11 cellular contexts compared by ENCODE assay signal in the genomic region with DNA sequence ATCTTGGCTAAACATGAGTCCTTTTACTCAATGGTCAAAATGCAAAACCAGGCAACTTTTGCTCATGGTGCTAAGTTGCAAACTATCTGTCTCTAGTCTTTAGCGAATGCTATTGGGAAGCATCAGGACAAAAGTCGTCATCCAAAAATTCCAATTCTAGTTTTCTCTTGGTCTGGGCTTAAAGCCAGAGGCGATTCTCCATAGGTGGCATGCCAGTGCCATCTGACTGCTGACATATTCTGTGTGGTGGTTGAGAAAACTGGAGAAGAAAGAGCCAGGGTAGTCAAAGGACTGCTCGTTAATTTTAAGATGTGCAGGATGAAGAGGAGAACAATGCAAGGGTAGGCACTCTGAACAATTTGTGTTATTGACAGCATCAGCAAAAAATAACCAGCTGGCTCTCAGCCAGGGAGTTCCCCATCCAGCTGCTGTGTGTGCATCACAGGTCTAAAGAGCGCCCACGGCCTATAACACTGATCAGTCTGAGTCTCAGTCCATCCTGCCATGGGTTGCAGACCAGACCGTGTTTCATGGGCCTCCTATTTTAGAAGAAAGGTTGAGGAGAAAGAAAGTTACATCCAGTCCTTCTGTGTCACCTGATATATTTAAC.
A peak's percentile ranks its signal among the peaks of the same experiment; 100 is the strongest.
DNase-seq lines count a peak whose midpoint lies in the region; ATAC-seq and TF ChIP-seq lines count a peak whose summit lies in the region.
"Had no signal": no experiment of that assay in that cellular context is flagged by ENCODE, and none has a peak within 500 bp of the region (broad histone marks: within the 10 kb centered on the region; RNA-seq: fewer than 3 reads in every experiment).

No MANE protein-coding gene starts in this region.

- no peaks in the 10 kb centered on the region for H3K36me3 ChIP-seq in esophagus muscularis mucosa
- no peaks in the 10 kb centered on the region for H3K36me3 ChIP-seq in prostate gland
- H3K36me3 ChIP-seq: upper lobe of left lung had no signal

- H3K4me3 ChIP-seq in esophagus muscularis mucosa (no peak overlapping the region), prostate gland (no peak overlapping the region)
- H3K4me3 ChIP-seq: skin epidermis, upper lobe of left lung had no signal

- no peak for TF ChIP-seq CTCF in esophagus muscularis mucosa (IDR thresholded peaks at IDR 0.05)
- no peak for TF ChIP-seq CTCF in prostate gland (IDR thresholded peaks at IDR 0.05)

- WGBS in esophagus muscularis mucosa: 85% methylated on average over 7 of the region's 7 CpGs
- WGBS in prostate gland: 88% methylated on average over 7 of the region's 7 CpGs

- TF ChIP-seq EP300 in esophagus muscularis mucosa (IDR thresholded peaks at IDR 0.05): no peak

- H3K9me3 ChIP-seq in esophagus muscularis mucosa (no peaks in the 10 kb centered on the region), prostate gland (no peaks in the 10 kb centered on the region)
- H3K9me3 ChIP-seq: Caco-2, upper lobe of left lung had no signal

- H3K27me3 ChIP-seq in esophagus muscularis mucosa: no peaks in the 10 kb centered on the region
- no peaks in the 10 kb centered on the region for H3K27me3 ChIP-seq in prostate gland (replicated peaks; ENCODE audit: insufficient read depth)
- H3K27me3 ChIP-seq: upper lobe of left lung had no signal

- intact Hi-C loops in esophagus muscularis mucosa (cut with DNase I): no loop called here
- intact Hi-C loops in prostate gland (cut with DNase I): no loop called here

- TF ChIP-seq POLR2A in esophagus muscularis mucosa (IDR thresholded peaks at IDR 0.05; ENCODE audit: low read depth) (no peak), prostate gland (IDR thresholded peaks at IDR 0.05) (no peak)

- H3K4me1 ChIP-seq in esophagus muscularis mucosa (peaks cover 0 to 6% (median 3%) of the 10 kb centered on the region in 4 donors), prostate gland (replicated peaks) (peaks cover 3% of the 10 kb centered on the region)

- H3K27ac ChIP-seq in esophagus muscularis mucosa (replicated peaks in 1 of 4) (no peak overlapping the region), prostate gland (no peak overlapping the region)
- H3K27ac ChIP-seq: skin epidermis, upper lobe of left lung had no signal

- DNase-seq in activated naive CD4-positive, alpha-beta T cell treated with anti-CD3 and anti-CD28 coated beads, Interleukin-2, amount 50 U/mL, for 16 hours: peak; percentile 46
- no peak for DNase-seq in activated naive CD4-positive, alpha-beta T cell (lab: John Stamatoyannopoulos, UW)
- DNase-seq in NCI-H1694 (lab: John Stamatoyannopoulos, UW): peak; percentile 12
- DNase-seq in cerebellar cortex (ENCODE audit: low spot score): peak; percentile 52
- DNase-seq in esophagus muscularis mucosa (ENCODE audit: extremely low spot score): no peak
- DNase-seq in prostate gland (ENCODE audit: low spot score): no peak
- DNase-seq in OCI-M1 (lab: John Stamatoyannopoulos, UW): no peak
- DNase-seq: Caco-2, upper lobe of left lung had no signal

- ATAC-seq in GM19035 (IDR thresholded peaks at IDR 0.05; ENCODE audit: unreplicated experiment): no peak

Comparison
In these comparisons a context has a peak if more than half of its experiments do, and no peak if none do; other contexts are left out.
1. DNase-seq: peak in activated naive CD4-positive, alpha-beta T cell treated with anti-CD3 and anti-CD28 coated beads, Interleukin-2, amount 50 U/mL, for 16 hours (single experiment), NCI-H1694 (single experiment) and cerebellar cortex (single experiment); none in activated naive CD4-positive, alpha-beta T cell (0 of 4), esophagus muscularis mucosa (single experiment), prostate gland (single experiment) and OCI-M1 (single experiment).